8 cellular contexts compared by ENCODE assay signal in genomic region chr7:148772297-148773089, GRCh38.
DNase-seq lines count a peak whose midpoint lies in the region; ATAC-seq and TF ChIP-seq lines count a peak whose summit lies in the region.

No MANE protein-coding gene starts in this region.

- H3K27ac ChIP-seq in sigmoid colon = no peak overlapping the region

- no peaks in the 10 kb centered on the region for H3K27me3 Mint-ChIP-seq in stimulated activated memory B cell treated with anti-CD40 and anti-IgM and Interleukin-4, amounts not matched to agents 10 μg/mL and 1 μg/mL and 100 μg/mL, for 72 hours

- H3K9me3 Mint-ChIP-seq in stimulated activated memory B cell treated with anti-CD40 and anti-IgM and Interleukin-4, amounts not matched to agents 10 μg/mL and 1 μg/mL and 100 μg/mL, for 72 hours = no peaks in the 10 kb centered on the region

- peak overlapping the region; percentile 51 for H3K27ac Mint-ChIP-seq in stimulated activated memory B cell treated with anti-CD40 and anti-IgM and Interleukin-4, amounts not matched to agents 10 μg/mL and 1 μg/mL and 100 μg/mL, for 72 hours

- H3K4me3 Mint-ChIP-seq in stimulated activated memory B cell treated with anti-CD40 and anti-IgM and Interleukin-4, amounts not matched to agents 10 μg/mL and 1 μg/mL and 100 μg/mL, for 72 hours = no peak overlapping the region

- no peaks in the 10 kb centered on the region for H3K27me3 ChIP-seq in sigmoid colon

- no peak for ATAC-seq in stimulated activated memory B cell treated with anti-CD40 and anti-IgM and Interleukin-4, amounts not matched to agents 10 μg/mL and 1 μg/mL and 100 μg/mL, for 72 hours

- peak; percentile 75 for DNase-seq in activated effector memory CD4-positive, alpha-beta T cell treated with anti-CD3 and anti-CD28 coated beads, Interleukin-2, amount 50 U/mL, for 16 hours
- DNase-seq in activated effector memory CD4-positive, alpha-beta T cell treated with Interleukin-2 at 50 U/mL for 16 hours = no peak
- DNase-seq in activated CD4-positive, alpha-beta T cell treated with anti-CD3 and anti-CD28 coated beads for 48 hours = peak; percentile 51
- DNase-seq in hepatic stellate cell (ENCODE audit: low spot score) (peak; percentile 81), GDM1 (lab: John Stamatoyannopoulos, UW) (no peak), sigmoid colon (no peak)
- DNase-seq in central memory CD4-positive, alpha-beta T cell = no peak

- H3K4me3 ChIP-seq in sigmoid colon = no peak overlapping the region

- no peak for TF ChIP-seq CTCF in sigmoid colon (IDR thresholded peaks at IDR 0.05)

- peaks cover 55% of the 10 kb centered on the region for H3K36me3 Mint-ChIP-seq in stimulated activated memory B cell treated with anti-CD40 and anti-IgM and Interleukin-4, amounts not matched to agents 10 μg/mL and 1 μg/mL and 100 μg/mL, for 72 hours

- no peak for TF ChIP-seq EP300 in sigmoid colon (IDR thresholded peaks at IDR 0.05)

- TF ChIP-seq POLR2A in sigmoid colon (IDR thresholded peaks at IDR 0.05) = no peak

- intact Hi-C loops in sigmoid colon (cut with DNase I) = loop anchor here (5.0 kb wide), 1 partner anchor 75 kb away; the partner anchor contains the start of gene CUL1

- no peaks in the 10 kb centered on the region for H3K4me1 ChIP-seq in sigmoid colon

- H3K4me1 Mint-ChIP-seq in stimulated activated memory B cell treated with anti-CD40 and anti-IgM and Interleukin-4, amounts not matched to agents 10 μg/mL and 1 μg/mL and 100 μg/mL, for 72 hours = peaks cover 11% of the 10 kb centered on the region

- H3K9me3 ChIP-seq in sigmoid colon = no peaks in the 10 kb centered on the region

- WGBS in sigmoid colon, 2 donors = 88 to 92% methylated on average over 8 of the region's 8 CpGs

- peaks cover 7 to 85% (median 31%) of the 10 kb centered on the region in 4 donors for H3K36me3 ChIP-seq in sigmoid colon

Comparison
In these comparisons a context has a peak if more than half of its experiments do, and no peak if none do; other contexts are left out.
1. DNase-seq: peak in activated effector memory CD4-positive, alpha-beta T cell treated with anti-CD3 and anti-CD28 coated beads, Interleukin-2, amount 50 U/mL, for 16 hours (single experiment), activated CD4-positive, alpha-beta T cell treated with anti-CD3 and anti-CD28 coated beads for 48 hours (single experiment) and hepatic stellate cell (single experiment); none in activated effector memory CD4-positive, alpha-beta T cell treated with Interleukin-2 at 50 U/mL for 16 hours (single experiment), GDM1 (single experiment), central memory CD4-positive, alpha-beta T cell (single experiment) and sigmoid colon (single experiment).